2 cellular contexts compared by ENCODE assay signal in the genomic region with DNA sequence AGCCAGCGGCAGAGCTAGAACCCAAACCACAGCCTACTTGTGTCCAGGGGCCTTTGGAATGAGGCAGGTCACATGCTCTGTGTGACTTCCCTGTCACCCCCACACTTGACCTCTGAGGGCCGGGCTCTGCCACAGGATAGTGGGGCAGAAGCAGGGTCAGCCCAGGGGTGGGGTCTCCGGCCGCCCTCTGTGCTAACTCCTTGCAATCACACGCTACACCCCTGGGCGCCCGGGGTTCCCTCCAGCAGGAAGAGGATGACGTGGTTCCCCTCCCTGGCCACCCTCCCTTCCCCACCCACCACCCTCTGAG.
TF ChIP-seq lines count a peak whose summit lies in the region.

No MANE protein-coding gene starts in this region.

TF ChIP-seq in SK-N-SH, 30 proteins besides CTCF, POLR2A, EP300 and RAD21:
- TF ChIP-seq, protein P1, sequence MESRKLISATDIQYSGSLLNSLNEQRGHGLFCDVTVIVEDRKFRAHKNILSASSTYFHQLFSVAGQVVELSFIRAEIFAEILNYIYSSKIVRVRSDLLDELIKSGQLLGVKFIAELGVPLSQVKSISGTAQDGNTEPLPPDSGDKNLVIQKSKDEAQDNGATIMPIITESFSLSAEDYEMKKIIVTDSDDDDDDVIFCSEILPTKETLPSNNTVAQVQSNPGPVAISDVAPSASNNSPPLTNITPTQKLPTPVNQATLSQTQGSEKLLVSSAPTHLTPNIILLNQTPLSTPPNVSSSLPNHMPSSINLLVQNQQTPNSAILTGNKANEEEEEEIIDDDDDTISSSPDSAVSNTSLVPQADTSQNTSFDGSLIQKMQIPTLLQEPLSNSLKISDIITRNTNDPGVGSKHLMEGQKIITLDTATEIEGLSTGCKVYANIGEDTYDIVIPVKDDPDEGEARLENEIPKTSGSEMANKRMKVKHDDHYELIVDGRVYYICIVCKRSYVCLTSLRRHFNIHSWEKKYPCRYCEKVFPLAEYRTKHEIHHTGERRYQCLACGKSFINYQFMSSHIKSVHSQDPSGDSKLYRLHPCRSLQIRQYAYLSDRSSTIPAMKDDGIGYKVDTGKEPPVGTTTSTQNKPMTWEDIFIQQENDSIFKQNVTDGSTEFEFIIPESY (IDR thresholded peaks at IDR 0.05; ENCODE audit: borderline replicate concordance, low read depth), result no peak
- TF ChIP-seq, protein P2, sequence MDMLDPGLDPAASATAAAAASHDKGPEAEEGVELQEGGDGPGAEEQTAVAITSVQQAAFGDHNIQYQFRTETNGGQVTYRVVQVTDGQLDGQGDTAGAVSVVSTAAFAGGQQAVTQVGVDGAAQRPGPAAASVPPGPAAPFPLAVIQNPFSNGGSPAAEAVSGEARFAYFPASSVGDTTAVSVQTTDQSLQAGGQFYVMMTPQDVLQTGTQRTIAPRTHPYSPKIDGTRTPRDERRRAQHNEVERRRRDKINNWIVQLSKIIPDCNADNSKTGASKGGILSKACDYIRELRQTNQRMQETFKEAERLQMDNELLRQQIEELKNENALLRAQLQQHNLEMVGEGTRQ (IDR thresholded peaks at IDR 0.05; ENCODE audit: borderline replicate concordance, low read depth, low read length), result no peak
- TF ChIP-seq, protein P3, sequence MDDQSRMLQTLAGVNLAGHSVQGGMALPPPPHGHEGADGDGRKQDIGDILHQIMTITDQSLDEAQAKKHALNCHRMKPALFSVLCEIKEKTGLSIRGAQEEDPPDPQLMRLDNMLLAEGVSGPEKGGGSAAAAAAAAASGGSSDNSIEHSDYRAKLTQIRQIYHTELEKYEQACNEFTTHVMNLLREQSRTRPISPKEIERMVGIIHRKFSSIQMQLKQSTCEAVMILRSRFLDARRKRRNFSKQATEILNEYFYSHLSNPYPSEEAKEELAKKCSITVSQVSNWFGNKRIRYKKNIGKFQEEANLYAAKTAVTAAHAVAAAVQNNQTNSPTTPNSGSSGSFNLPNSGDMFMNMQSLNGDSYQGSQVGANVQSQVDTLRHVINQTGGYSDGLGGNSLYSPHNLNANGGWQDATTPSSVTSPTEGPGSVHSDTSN (IDR thresholded peaks at IDR 0.05), result no peak
- TF ChIP-seq, protein P4, sequence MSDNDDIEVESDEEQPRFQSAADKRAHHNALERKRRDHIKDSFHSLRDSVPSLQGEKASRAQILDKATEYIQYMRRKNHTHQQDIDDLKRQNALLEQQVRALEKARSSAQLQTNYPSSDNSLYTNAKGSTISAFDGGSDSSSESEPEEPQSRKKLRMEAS (IDR thresholded peaks at IDR 0.05; ENCODE audit: low read depth), result no peak
- no peak for TF ChIP-seq SMC3 (IDR thresholded peaks at IDR 0.05; ENCODE audit: low read depth, low read length)
- TF ChIP-seq FOXM1 (IDR thresholded peaks at IDR 0.05; ENCODE audit: low read depth), result no peak
- TF ChIP-seq JUND (IDR thresholded peaks at IDR 0.05), result no peak

TF ChIP-seq in SK-N-SH treated with all-trans-retinoic acid at 6 μM for 48 hours, 23 proteins besides CTCF, POLR2A, EP300 and RAD21 (continued from another document):
- TF ChIP-seq BACH2 (CRISPR knock-in tag; IDR thresholded peaks at IDR 0.05; ENCODE audit: borderline replicate concordance) (no peak), ZFP3 (CRISPR knock-in tag; IDR thresholded peaks at IDR 0.05) (no peak), ZNF70 (CRISPR knock-in tag; IDR thresholded peaks at IDR 0.05) (no peak), ZC3H10 (CRISPR knock-in tag; IDR thresholded peaks at IDR 0.05) (no peak), RARB (CRISPR knock-in tag; IDR thresholded peaks at IDR 0.05) (no peak)
- TF ChIP-seq, protein P5, sequence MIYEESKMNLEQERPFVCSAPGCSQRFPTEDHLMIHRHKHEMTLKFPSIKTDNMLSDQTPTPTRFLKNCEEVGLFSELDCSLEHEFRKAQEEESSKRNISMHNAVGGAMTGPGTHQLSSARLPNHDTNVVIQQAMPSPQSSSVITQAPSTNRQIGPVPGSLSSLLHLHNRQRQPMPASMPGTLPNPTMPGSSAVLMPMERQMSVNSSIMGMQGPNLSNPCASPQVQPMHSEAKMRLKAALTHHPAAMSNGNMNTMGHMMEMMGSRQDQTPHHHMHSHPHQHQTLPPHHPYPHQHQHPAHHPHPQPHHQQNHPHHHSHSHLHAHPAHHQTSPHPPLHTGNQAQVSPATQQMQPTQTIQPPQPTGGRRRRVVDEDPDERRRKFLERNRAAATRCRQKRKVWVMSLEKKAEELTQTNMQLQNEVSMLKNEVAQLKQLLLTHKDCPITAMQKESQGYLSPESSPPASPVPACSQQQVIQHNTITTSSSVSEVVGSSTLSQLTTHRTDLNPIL (CRISPR knock-in tag; IDR thresholded peaks at IDR 0.05; ENCODE audit: low read depth), result no peak
